In genomic region chr2:73113634-73113958, GRCh38 we compare ENCODE assay signal across 1 cellular context.
TF ChIP-seq lines count a peak whose summit lies in the region.

No MANE protein-coding gene starts in this region.

TF ChIP-seq in HepG2, 621 proteins besides CTCF, POLR2A, EP300 and RAD21:
- TF ChIP-seq SMC3 (IDR thresholded peaks at IDR 0.05; ENCODE audit: low read length) (no peak), CHD2 (IDR thresholded peaks at IDR 0.05; ENCODE audit: low read depth, low read length) (no peak), ZNF3 (CRISPR knock-in tag; IDR thresholded peaks at IDR 0.05) (0 out of 2 replicates have a peak, but pooled peaks have one; percentile 5), ATF4 (CRISPR knock-in tag; IDR thresholded peaks at IDR 0.05) (0 out of 4 replicates have a peak, but pooled peaks of 1 of the 2 experiments have one; percentile 35), ZKSCAN1 (IDR thresholded peaks at IDR 0.05; ENCODE audit: low read length) (peak; percentile 94), ZNF574 (CRISPR knock-in tag; IDR thresholded peaks at IDR 0.05) (no peak), ZNF775 (CRISPR knock-in tag; IDR thresholded peaks at IDR 0.05; ENCODE audit: borderline replicate concordance) (no peak), ZNF580 (CRISPR knock-in tag; IDR thresholded peaks at IDR 0.05; ENCODE audit: borderline replicate concordance, low read depth) (no peak), ZNF570 (CRISPR knock-in tag; IDR thresholded peaks at IDR 0.05; ENCODE audit: borderline replicate concordance) (no peak), ZNF484 (CRISPR knock-in tag; IDR thresholded peaks at IDR 0.05; ENCODE audit: borderline replicate concordance, low read depth) (no peak), GABPB1 (CRISPR knock-in tag; IDR thresholded peaks at IDR 0.05) (no peak)
